1 cellular context compared by ENCODE assay signal in genomic region chr3:194134757-194135515, GRCh38.
A peak's percentile ranks its signal among the peaks of the same experiment; 100 is the strongest.
TF ChIP-seq lines count a peak whose summit lies in the region.

No MANE protein-coding gene starts in this region.

TF ChIP-seq in K562, 482 proteins besides CTCF, POLR2A, EP300 and RAD21 (continued from another document and continues in another):
- no peak for TF ChIP-seq CHD7 (IDR thresholded peaks at IDR 0.05; ENCODE audit: low read depth, low read length)
- peak in 1 of 2 experiments; percentile 76; a peak in 2 of 4 replicates for TF ChIP-seq FOXA3 (CRISPR knock-in tag; conservative IDR thresholded peaks at IDR 0.05 in 1 of 2, IDR thresholded peaks at IDR 0.05 in 1 of 2)
- TF ChIP-seq ZNF57 (CRISPR knock-in tag; IDR thresholded peaks at IDR 0.05) = no peak
- no peak for TF ChIP-seq PHTF2 (CRISPR knock-in tag; IDR thresholded peaks at IDR 0.05)
- peak; percentile 55; the same call in 1 of the 2 replicates for TF ChIP-seq GMEB1 (CRISPR knock-in tag; IDR thresholded peaks at IDR 0.05)
- no peak for TF ChIP-seq NUFIP1 (IDR thresholded peaks at IDR 0.05; ENCODE audit: partially characterized antibody)
- no peak for TF ChIP-seq U2AF2 (optimal IDR thresholded peaks at IDR 0.05; ENCODE audit: low read depth, low read length)
- no peak for TF ChIP-seq CBX2 (IDR thresholded peaks at IDR 0.05; ENCODE audit: insufficient read depth, low read length, poor library complexity, severe bottlenecking)
- no peak for TF ChIP-seq CGGBP1 (CRISPR knock-in tag; IDR thresholded peaks at IDR 0.05)
- TF ChIP-seq MTA1 (IDR thresholded peaks at IDR 0.05; ENCODE audit: borderline replicate concordance) = no peak; the same call in 1 of the 2 replicates
- no peak for TF ChIP-seq PCBP2 (IDR thresholded peaks at IDR 0.05; ENCODE audit: low read depth, low read length, poor library complexity, severe bottlenecking)
- no peak for TF ChIP-seq MTA3 (IDR thresholded peaks at IDR 0.05; ENCODE audit: borderline replicate concordance)
- TF ChIP-seq ZNF277 (CRISPR knock-in tag; IDR thresholded peaks at IDR 0.05; ENCODE audit: borderline replicate concordance) = no peak
- no peak for TF ChIP-seq NR2F6 (CRISPR knock-in tag; IDR thresholded peaks at IDR 0.05)
- no peak for TF ChIP-seq HDGF (IDR thresholded peaks at IDR 0.05)
- no peak for TF ChIP-seq ZNF280A (IDR thresholded peaks at IDR 0.05; ENCODE audit: low read depth, partially characterized antibody)
- no peak for TF ChIP-seq HIVEP1 (CRISPR knock-in tag; IDR thresholded peaks at IDR 0.05)
- peak; percentile 43 for TF ChIP-seq POLR2AphosphoS5 (IDR thresholded peaks at IDR 0.05; ENCODE audit: control insufficient read depth, insufficient read depth, low read depth, low read length)
- peak; percentile 75 for TF ChIP-seq TOE1 (IDR thresholded peaks at IDR 0.05; ENCODE audit: borderline replicate concordance)
- TF ChIP-seq TOE1 (CRISPR knock-in tag; IDR thresholded peaks at IDR 0.05; ENCODE audit: borderline replicate concordance, low read depth) = no peak
- peak; percentile 92 for TF ChIP-seq L3MBTL2 (IDR thresholded peaks at IDR 0.05)
- peak; percentile 34; the same call in 1 of the 2 replicates for TF ChIP-seq ZNF24 (IDR thresholded peaks at IDR 0.05)
- no peak for TF ChIP-seq THAP12 (CRISPR knock-in tag; IDR thresholded peaks at IDR 0.05)
- no peak for TF ChIP-seq TCF7 (IDR thresholded peaks at IDR 0.05; ENCODE audit: borderline replicate concordance)
- TF ChIP-seq HINFP (tag; conservative IDR thresholded peaks at IDR 0.05; ENCODE audit: low read depth) = no peak
- no peak for TF ChIP-seq SNIP1 (IDR thresholded peaks at IDR 0.05; ENCODE audit: low read depth)
- TF ChIP-seq STAT6 (CRISPR knock-in tag; IDR thresholded peaks at IDR 0.05) = no peak
- TF ChIP-seq ELF1 (tag; IDR thresholded peaks at IDR 0.05) = peak; percentile 47; the same call in 1 of the 2 replicates
- TF ChIP-seq HMGN3 (IDR thresholded peaks at IDR 0.05; ENCODE audit: borderline replicate concordance, extremely low read depth, insufficient read length, low read depth, low read length) = peak; percentile 99
- TF ChIP-seq C11orf30 (IDR thresholded peaks at IDR 0.05; ENCODE audit: low read depth) = no peak
- TF ChIP-seq ZBTB17 (CRISPR knock-in tag; IDR thresholded peaks at IDR 0.05) = no peak
- TF ChIP-seq RHOXF2B (CRISPR knock-in tag; conservative IDR thresholded peaks at IDR 0.05) = no peak
- TF ChIP-seq BCL6 (CRISPR knock-in tag; IDR thresholded peaks at IDR 0.05) = no peak
- no peak for TF ChIP-seq ARID2 (IDR thresholded peaks at IDR 0.05)
- TF ChIP-seq SMAD4 (CRISPR knock-in tag; conservative IDR thresholded peaks at IDR 0.05) = peak; percentile 98
- no peak for TF ChIP-seq KLF6 (CRISPR knock-in tag; IDR thresholded peaks at IDR 0.05; ENCODE audit: borderline replicate concordance)
- TF ChIP-seq CREM (IDR thresholded peaks at IDR 0.05; ENCODE audit: low read depth) = peak; percentile 53; the same call in 1 of the 2 replicates
- TF ChIP-seq MAFF (IDR thresholded peaks at IDR 0.05; ENCODE audit: low read length) = no peak
